ENCODE assay signal across 25 cellular contexts in the genomic region with DNA sequence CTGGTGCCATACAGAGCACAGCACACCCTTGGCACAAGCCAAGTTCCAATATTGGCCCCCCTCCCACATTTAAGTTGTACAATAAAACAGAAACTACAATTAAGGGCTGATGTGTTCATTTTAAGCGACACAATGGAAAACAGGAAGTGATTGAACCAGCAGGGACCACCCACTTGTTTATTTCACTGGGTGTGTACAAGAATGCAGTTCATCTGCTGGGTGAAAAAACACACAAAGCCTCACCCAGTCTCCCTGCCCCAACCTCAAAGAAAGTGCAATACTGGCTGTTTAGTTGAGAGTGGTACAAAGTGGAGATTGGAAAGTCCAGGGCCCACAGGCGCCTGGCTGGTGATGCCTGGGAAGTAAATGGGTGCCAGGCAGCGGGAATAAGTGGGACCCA.
"Had no signal": no experiment of that assay in that cellular context is flagged by ENCODE, and none has a peak within 500 bp of the region (broad histone marks: within the 10 kb centered on the region; RNA-seq: fewer than 3 reads in every experiment).

No MANE protein-coding gene starts in this region.

- H3K9me3 ChIP-seq: adrenal gland, breast epithelium had no signal

- H3K36me3 ChIP-seq: adrenal gland, breast epithelium had no signal

- ATAC-seq: activated CD4-positive, alpha-beta T cell treated with anti-CD3 and anti-CD28 coated beads for 36 hours; activated CD8-positive, alpha-beta T cell treated with anti-CD3 and anti-CD28 coated beads, Interleukin-2, amount 10 ng/mL, durations not matched to agents 7 days and 5 days; SK-N-SH treated with all-trans-retinoic acid at 6 μM for 48 hours had no signal

- H3K27me3 ChIP-seq: adrenal gland, breast epithelium had no signal

- DNase-seq: activated CD4-positive, alpha-beta T cell treated with anti-CD3 and anti-CD28 coated beads for 36 hours; activated CD4-positive, CD25-positive, alpha-beta regulatory T cell; activated CD8-positive, alpha-beta memory T cell treated with anti-CD3 and anti-CD28 coated beads, Interleukin-2, amount 50 U/mL, for 48 hours; activated CD8-positive, alpha-beta T cell treated with anti-CD3 and anti-CD28 coated beads, Interleukin-2, amount 10 ng/mL, durations not matched to agents 7 days and 5 days; activated naive CD4-positive, alpha-beta T cell treated with anti-CD3 and anti-CD28 coated beads, Interleukin-2, amount 50 U/mL, for 16 hours; activated naive CD8-positive, alpha-beta T cell treated with anti-CD3 and anti-CD28 coated beads, Interleukin-2, amount 10 ng/mL, durations not matched to agents 7 days and 5 days; activated T-cell treated with anti-CD3 and anti-CD28 coated beads, Interleukin-2, amount 50 U/mL, for 1 hour; anterior cingulate cortex; central memory CD4-positive, alpha-beta T cell; KBM-7; MV-4-11; NCI-H1092 treated with DMSO at 0.1 percent for 48 hours; NCI-H1417 treated with DMSO at 0.1 percent for 48 hours; NCI-H1694; NCI-H2029; NCI-H2107; NCI-H2171 treated with DMSO at 0.1 percent for 48 hours; NCI-H226; NCI-H526; SIG-M5; SW 1271; T1000 had no signal

- H3K27ac ChIP-seq: adrenal gland, breast epithelium had no signal

- H3K4me3 ChIP-seq: adrenal gland, breast epithelium had no signal

- H3K4me1 Mint-ChIP-seq: activated naive CD8-positive, alpha-beta T cell treated with anti-CD3 and anti-CD28 coated beads, Interleukin-2, amount 10 ng/mL, durations not matched to agents 7 days and 5 days had no signal

- H3K4me3 Mint-ChIP-seq: activated CD4-positive, alpha-beta T cell treated with anti-CD3 and anti-CD28 coated beads for 36 hours; activated CD8-positive, alpha-beta T cell treated with anti-CD3 and anti-CD28 coated beads, Interleukin-2, amount 10 ng/mL, durations not matched to agents 7 days and 5 days; activated naive CD8-positive, alpha-beta T cell treated with anti-CD3 and anti-CD28 coated beads, Interleukin-2, amount 10 ng/mL, durations not matched to agents 7 days and 5 days had no signal

- H3K36me3 Mint-ChIP-seq: activated naive CD8-positive, alpha-beta T cell treated with anti-CD3 and anti-CD28 coated beads, Interleukin-2, amount 10 ng/mL, durations not matched to agents 7 days and 5 days had no signal

- H3K4me1 ChIP-seq: adrenal gland had no signal

- H3K9me3 Mint-ChIP-seq: activated naive CD8-positive, alpha-beta T cell treated with anti-CD3 and anti-CD28 coated beads, Interleukin-2, amount 10 ng/mL, durations not matched to agents 7 days and 5 days had no signal

- H3K27ac Mint-ChIP-seq: activated CD4-positive, alpha-beta T cell treated with anti-CD3 and anti-CD28 coated beads for 36 hours; activated CD8-positive, alpha-beta T cell treated with anti-CD3 and anti-CD28 coated beads, Interleukin-2, amount 10 ng/mL, durations not matched to agents 7 days and 5 days; activated naive CD8-positive, alpha-beta T cell treated with anti-CD3 and anti-CD28 coated beads, Interleukin-2, amount 10 ng/mL, durations not matched to agents 7 days and 5 days had no signal
